In the genomic region with DNA sequence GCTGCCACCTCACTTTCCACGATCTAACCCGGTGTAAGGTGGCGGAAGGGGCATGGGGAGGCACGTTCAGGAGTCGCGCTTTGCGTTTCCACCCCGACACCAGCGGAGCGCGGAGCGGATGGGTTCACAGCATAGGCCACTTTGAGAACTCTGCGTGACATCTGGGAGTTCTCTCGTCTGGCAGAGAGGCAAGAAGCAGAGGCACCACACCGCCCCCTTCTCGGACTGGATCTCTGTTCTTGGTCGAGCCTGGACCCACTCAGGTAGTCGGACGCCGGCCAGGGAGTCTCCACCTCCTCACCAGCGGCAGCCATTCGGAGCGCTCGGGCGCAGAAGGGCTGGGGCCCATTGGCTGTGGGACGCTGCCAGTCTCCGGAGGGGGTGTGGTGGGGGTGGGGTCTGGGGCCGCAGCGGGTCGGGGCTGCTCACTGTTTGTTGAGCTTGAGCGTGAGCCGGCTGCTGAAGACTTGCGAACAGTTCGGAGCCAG, we compare ENCODE assay signal across 8 cellular contexts. TPM values are rescaled to one million over a fixed set of nuclear protein-coding genes. Genes with fewer than 3 reads are reported as not detected.
DNase-seq lines count a peak whose midpoint lies in the region; ATAC-seq and TF ChIP-seq lines count a peak whose summit lies in the region.

A gene (plus strand): TSS at position 428 of the 488 bp plus-strand sequence.

- no peaks in the 10 kb centered on the region for H3K4me1 ChIP-seq in CD8-positive, alpha-beta memory T cell (ENCODE audit: insufficient read depth, low read length)
- H3K4me1 ChIP-seq in endodermal cell (ENCODE audit: control insufficient read depth, insufficient read depth, low read length): no peaks in the 10 kb centered on the region
- no peaks in the 10 kb centered on the region for H3K4me1 ChIP-seq in PC-9 (replicated peaks; ENCODE audit: insufficient read depth)

- H4K20me1 ChIP-seq in PC-9 (ENCODE audit: insufficient read depth): no peaks in the 10 kb centered on the region

- no peak within 1 kb of the TSS for H2AFZ ChIP-seq in PC-9

- H3K4me3 ChIP-seq in CD8-positive, alpha-beta memory T cell (ENCODE audit: low read length): no peak within 1 kb of the TSS
- H3K4me3 ChIP-seq in MG63 (no peak within 1 kb of the TSS), endodermal cell (ENCODE audit: low read length) (peak within 1 kb of the TSS; percentile 86), PC-9 (no peak within 1 kb of the TSS)

- no peaks in the 10 kb centered on the region for H3K79me2 ChIP-seq in PC-9 (ENCODE audit: low read depth)

- no peak within 1 kb of the TSS for H3K9ac ChIP-seq in endodermal cell (ENCODE audit: extremely low read depth, low read length, poor library complexity, severe bottlenecking)

- no TSS peak for BruUV-seq in PC-9 (replicated peaks; lab: Mats Ljungman, UMichigan)

- peaks cover 0 to 17% (median 7%) of the 10 kb centered on the region in 3 donors for H3K4me1 Mint-ChIP-seq in CD8-positive, alpha-beta memory T cell
- peaks cover 14% of the 10 kb centered on the region for H3K4me1 Mint-ChIP-seq in endodermal cell

- intact Hi-C loops in PC-9 (cut with micrococcal nuclease; ENCODE audit: unreplicated experiment): no loop called here

- no peak for TF ChIP-seq CTCF in endodermal cell (conservative IDR thresholded peaks at IDR 0.05)
- no peak for TF ChIP-seq CTCF in PC-9 (conservative IDR thresholded peaks at IDR 0.05)

- H3K27me3 Mint-ChIP-seq in CD8-positive, alpha-beta memory T cell: peaks cover 13 to 21% of the 10 kb centered on the region in 2 donors
- peaks cover 54% of the 10 kb centered on the region for H3K27me3 Mint-ChIP-seq in endodermal cell (ENCODE audit: insufficient read depth)

- peak within 1 kb of the TSS in 2 of 8 donors; percentile 8 to 62 for H3K27ac Mint-ChIP-seq in CD8-positive, alpha-beta memory T cell
- H3K27ac Mint-ChIP-seq in endodermal cell: peak within 1 kb of the TSS; percentile 56

- peak in 3 of 5 donors; percentile 4 to 48 (median 11) for DNase-seq in CD8-positive, alpha-beta memory T cell
- peak; percentile 31 for DNase-seq in MG63
- DNase-seq in activated CD4-positive, alpha-beta T cell treated with anti-CD3 and anti-CD28 coated beads for 48 hours: peak; percentile 67
- peak; percentile 95 for DNase-seq in endodermal cell
- peak; percentile 60 to 70 for DNase-seq in lung microvascular endothelial cell (ENCODE audit: low read depth in 2 of 2)
- DNase-seq in stimulated activated CD4-positive, alpha-beta T cell treated with anti-CD3 and anti-CD28 coated beads, Interleukin-4, amount 100 ng/mL, for 4 hours: peak; percentile 34 to 42
- DNase-seq in PC-9: no peak

- H3K36me3 ChIP-seq in CD8-positive, alpha-beta memory T cell (ENCODE audit: insufficient read depth, low read length): no peaks in the 10 kb centered on the region
- no peaks in the 10 kb centered on the region for H3K36me3 ChIP-seq in MG63
- no peaks in the 10 kb centered on the region for H3K36me3 ChIP-seq in endodermal cell (ENCODE audit: control insufficient read depth, insufficient read depth, low read length)
- no peaks in the 10 kb centered on the region for H3K36me3 ChIP-seq in PC-9 (ENCODE audit: low read depth)

- H3K27ac ChIP-seq in CD8-positive, alpha-beta memory T cell (ENCODE audit: low read depth, low read length): no peak within 1 kb of the TSS
- H3K27ac ChIP-seq in endodermal cell (ENCODE audit: low read depth, low read length) (no peak within 1 kb of the TSS), PC-9 (no peak within 1 kb of the TSS)

- 0% methylated on average over 31 of the region's 34 CpGs; no CpG with 5 or more reads in 1 of the 2 experiments for WGBS in endodermal cell (ENCODE audit: insufficient coverage in 1 of 2, insufficient read length in 1 of 2), 2 experiments

- no peaks in the 10 kb centered on the region for H3K9me2 ChIP-seq in PC-9 (ENCODE audit: insufficient read depth)

- no peak within 1 kb of the TSS for H3K4me2 ChIP-seq in PC-9

- CTCF ChIA-PET in CD8-positive, alpha-beta memory T cell (lab: Charles Lee): no interaction called here
- CTCF ChIA-PET in PC-9 (lab: Charles Lee): no interaction called here

- no peaks in the 10 kb centered on the region for H3K9me3 ChIP-seq in CD8-positive, alpha-beta memory T cell (ENCODE audit: low read length)
- H3K9me3 ChIP-seq in MG63: no peaks in the 10 kb centered on the region
- H3K9me3 ChIP-seq in endodermal cell (ENCODE audit: control insufficient read depth, low read length): no peaks in the 10 kb centered on the region
- H3K9me3 ChIP-seq in PC-9 (ENCODE audit: insufficient read depth, low read depth): no peaks in the 10 kb centered on the region

- no peaks in the 10 kb centered on the region for H3K27me3 ChIP-seq in CD8-positive, alpha-beta memory T cell (ENCODE audit: insufficient read depth, low read length, poor library complexity, severe bottlenecking)
- H3K27me3 ChIP-seq in MG63: 0 out of 2 replicates have a peak, but pooled peaks cover 2% of the 10 kb centered on the region
- peaks cover 35% of the 10 kb centered on the region for H3K27me3 ChIP-seq in endodermal cell (ENCODE audit: control insufficient read depth, insufficient read depth, low read length, poor library complexity, severe bottlenecking)
- peaks cover 8% of the 10 kb centered on the region; the same call in 1 of the 2 replicates for H3K27me3 ChIP-seq in PC-9 (ENCODE audit: insufficient read depth, low read depth)

- peak within 1 kb of the TSS in 6 of 7 donors; percentile 42 to 76 (median 58) for H3K4me3 Mint-ChIP-seq in CD8-positive, alpha-beta memory T cell
- peak within 1 kb of the TSS; percentile 81 for H3K4me3 Mint-ChIP-seq in endodermal cell

- peak; percentile 99 for ATAC-seq in GM21528 (IDR thresholded peaks at IDR 0.05; ENCODE audit: low FRiP score, unreplicated experiment)

- peaks cover 0 to 9% (median 2%) of the 10 kb centered on the region in 5 donors for H3K9me3 Mint-ChIP-seq in CD8-positive, alpha-beta memory T cell
- H3K9me3 Mint-ChIP-seq in endodermal cell: no peaks in the 10 kb centered on the region

- H3F3A ChIP-seq in PC-9 (ENCODE audit: insufficient read depth, low read depth): no peaks in the 10 kb centered on the region

- POLR2A ChIA-PET in CD8-positive, alpha-beta memory T cell (lab: Charles Lee): no interaction called here
- POLR2A ChIA-PET in PC-9 (lab: Charles Lee; ENCODE audit: unreplicated experiment): no interaction called here

- H3K36me3 Mint-ChIP-seq in CD8-positive, alpha-beta memory T cell: no peaks in the 10 kb centered on the region
- no peaks in the 10 kb centered on the region for H3K36me3 Mint-ChIP-seq in endodermal cell (ENCODE audit: low read depth)

RNA-seq across cellular contexts. Expression of the gene that starts here (rescaled TPM):
- not detected for total RNA-seq in CD8-positive, alpha-beta memory T cell
- polyA plus RNA-seq in CD8-positive, alpha-beta memory T cell: not detected
- total RNA-seq in MG63 (2014; rRNA removed; shearing (Covaris generic); ENCODE audit: low replicate concordance): not detected in 2 replicates
- total RNA-seq in endodermal cell (1 to 10 TPM; 2.2 to 2.3 TPM), lung microvascular endothelial cell (not detected in 2 replicates), PC-9 (2021) (not detected in 2 replicates)
- polyA plus RNA-seq in endodermal cell (2013, experiment 1 of 2): 10.2 TPM
- polyA plus RNA-seq in endodermal cell (2013, experiment 2 of 2): 9.0 TPM

Comparison
In these comparisons a context has a peak if more than half of its experiments do, and no peak if none do; other contexts are left out.
1. Peak in DNase-seq in CD8-positive, alpha-beta memory T cell; RNA of the gene not detected or under 1 TPM.
2. Peak in DNase-seq in MG63; RNA of the gene not detected or under 1 TPM.
3. Peak in DNase-seq in lung microvascular endothelial cell; RNA of the gene not detected or under 1 TPM.
4. DNase-seq: peak in activated CD4-positive, alpha-beta T cell treated with anti-CD3 and anti-CD28 coated beads for 48 hours (single experiment), endodermal cell (single experiment) and stimulated activated CD4-positive, alpha-beta T cell treated with anti-CD3 and anti-CD28 coated beads, Interleukin-4, amount 100 ng/mL, for 4 hours (2 of 2); none in PC-9 (0 of 2).